ENCODE assay signal across 8 cellular contexts in genomic region chr12:92030618-92031017, GRCh38.
DNase-seq lines count a peak whose midpoint lies in the region; ATAC-seq and TF ChIP-seq lines count a peak whose summit lies in the region.

No MANE protein-coding gene starts in this region.

- dilution Hi-C loops in IMR-90 (cut with HindIII; ENCODE audit: low sequenced_read_pairs, unreplicated experiment), result no loop called here

- H3K79me1 ChIP-seq in IMR-90 (ENCODE audit: low read depth in 1 of 2, low read length in 2 of 2), result no peaks in the 10 kb centered on the region; a peak in 1 of 4 replicates

- no peaks in the 10 kb centered on the region for H3K36me3 ChIP-seq in BLaER1 treated with 17β-estradiol and CSF1 and Interleukin-3, amounts not matched to agents 10 nM and 100 nM
- H3K36me3 ChIP-seq in IMR-90 (ENCODE audit: control insufficient read depth, insufficient read depth, low read length), result no peaks in the 10 kb centered on the region
- no peaks in the 10 kb centered on the region for H3K36me3 ChIP-seq in thoracic aorta

- no peak overlapping the region for H3K4me3 ChIP-seq in BLaER1 treated with 17β-estradiol and CSF1 and Interleukin-3, amounts not matched to agents 10 nM and 100 nM
- H3K4me3 ChIP-seq in IMR-90 (ENCODE audit: insufficient read depth, low read depth, low read length) (no peak overlapping the region), thoracic aorta (no peak overlapping the region)

- H3K9ac ChIP-seq in BLaER1 treated with 17β-estradiol and CSF1 and Interleukin-3, amounts not matched to agents 10 nM and 100 nM, result no peak overlapping the region
- no peak overlapping the region for H3K9ac ChIP-seq in IMR-90 (ENCODE audit: low read depth, low read length)

- H4K20me1 ChIP-seq in BLaER1 treated with 17β-estradiol and CSF1 and Interleukin-3, amounts not matched to agents 10 nM and 100 nM, result no peaks in the 10 kb centered on the region
- no peaks in the 10 kb centered on the region for H4K20me1 ChIP-seq in IMR-90 (ENCODE audit: insufficient read depth, low read length)

- peaks cover 0 to 8% (median 0%) of the 10 kb centered on the region in 11 experiments; a peak in 5 of 22 replicates for H3K9me3 ChIP-seq in BLaER1 treated with 17β-estradiol and CSF1 and Interleukin-3, amounts not matched to agents 10 nM and 100 nM (replicated peaks in 1 of 11)
- H3K9me3 ChIP-seq in IMR-90 (ENCODE audit: control insufficient read depth, insufficient read depth, low read length), result no peaks in the 10 kb centered on the region
- no peaks in the 10 kb centered on the region for H3K9me3 ChIP-seq in thoracic aorta

- no TSS peak for BruUV-seq in IMR-90 (replicated peaks; lab: Mats Ljungman, UMichigan)

- no peak overlapping the region for H4K8ac ChIP-seq in IMR-90 (ENCODE audit: low read depth in 2 of 2, low read length in 2 of 2)

- no peak for TF ChIP-seq RAD21 in IMR-90 (IDR thresholded peaks at IDR 0.05; ENCODE audit: low read length)

- no peak overlapping the region for H4K5ac ChIP-seq in IMR-90 (ENCODE audit: low read depth, low read length)

- no peak overlapping the region for H2BK20ac ChIP-seq in IMR-90 (ENCODE audit: low read depth, low read length)

- no peak overlapping the region for H3K18ac ChIP-seq in IMR-90 (ENCODE audit: low read depth, low read length)

- peak overlapping the region in 10 of 11 experiments; percentile 1 to 63 (median 40); a peak in 19 of 22 replicates for H3K4me2 ChIP-seq in BLaER1 treated with 17β-estradiol and CSF1 and Interleukin-3, amounts not matched to agents 10 nM and 100 nM
- no peak overlapping the region for H3K4me2 ChIP-seq in IMR-90 (ENCODE audit: low read depth, low read length)

- TF ChIP-seq CTCF in IMR-90 (conservative IDR thresholded peaks at IDR 0.05; ENCODE audit: low read depth, low read length) (no peak), thoracic aorta (IDR thresholded peaks at IDR 0.05) (no peak)

- ATAC-seq in GM19463 (IDR thresholded peaks at IDR 0.05; ENCODE audit: unreplicated experiment) (peak; percentile 50), IMR-90 (ENCODE audit: low read depth) (no peak), left lobe of liver (peak; percentile 58), thoracic aorta (ENCODE audit: insufficient number of reproducible peaks, low FRiP score, low read depth) (no peak)

- peaks cover 3% of the 10 kb centered on the region; the same call in 1 of the 2 replicates for H3K9me1 ChIP-seq in IMR-90 (ENCODE audit: insufficient read depth, low read length)

- DNase-seq in IMR-90 (peak; percentile 24), left lobe of liver (ENCODE audit: low spot score) (no peak), thoracic aorta (ENCODE audit: low spot score) (no peak), NCI-H2196 treated with DMSO at 0.1 percent for 48 hours (lab: John Stamatoyannopoulos, UW; ENCODE audit: unreplicated experiment) (no peak), DMS 273 treated with DMSO at 0.1 percent for 48 hours (lab: John Stamatoyannopoulos, UW) (no peak)
- peak; percentile 21 for DNase-seq in activated naive CD4-positive, alpha-beta T cell treated with anti-CD3 and anti-CD28 coated beads, Interleukin-2, amount 50 U/mL, for 16 hours

- CTCF ChIA-PET in IMR-90 (lab: Yijun Ruan, JAX), result no interaction called here

- H3K56ac ChIP-seq in IMR-90 (ENCODE audit: extremely low read depth, insufficient read depth, low read length), result no peak overlapping the region

- H3K14ac ChIP-seq in IMR-90 (replicated peaks; ENCODE audit: low read depth, low read length), result no peak overlapping the region

- no peak overlapping the region for H2AK9ac ChIP-seq in IMR-90 (replicated peaks; ENCODE audit: low read depth, low read length, poor library complexity)

- in situ Hi-C loops in IMR-90 (cut with MboI; ENCODE audit: low sequenced_read_pairs), result no loop called here

- no peak overlapping the region for H4K91ac ChIP-seq in IMR-90 (ENCODE audit: insufficient read depth, low read depth, low read length)

- POLR2A ChIA-PET in IMR-90 (lab: Charles Lee; ENCODE audit: unreplicated experiment), result no interaction called here

- H2AK5ac ChIP-seq in IMR-90 (ENCODE audit: low read depth, low read length), result no peak overlapping the region

- 0 out of 3 replicates have a peak overlapping the region, but pooled peaks have one; percentile 1 for H2BK15ac ChIP-seq in IMR-90 (ENCODE audit: low read depth, low read length)

- intact Hi-C loops in IMR-90 (cut with micrococcal nuclease), result no loop called here

- no peaks in the 10 kb centered on the region for H3K27me3 ChIP-seq in BLaER1 treated with 17β-estradiol and CSF1 and Interleukin-3, amounts not matched to agents 10 nM and 100 nM
- H3K27me3 ChIP-seq in IMR-90 (ENCODE audit: control insufficient read depth, insufficient read depth, low read length) (no peaks in the 10 kb centered on the region), thoracic aorta (replicated peaks; ENCODE audit: insufficient read depth) (no peaks in the 10 kb centered on the region)

- peak overlapping the region; percentile 1; the same call in 1 of the 2 replicates for H2BK120ac ChIP-seq in IMR-90 (ENCODE audit: low read depth, low read length)

- H3K4me1 ChIP-seq in BLaER1 treated with 17β-estradiol and CSF1 and Interleukin-3, amounts not matched to agents 10 nM and 100 nM, result peaks cover 12 to 64% (median 41%) of the 10 kb centered on the region in 10 experiments
- H3K4me1 ChIP-seq in IMR-90 (ENCODE audit: control insufficient read depth, insufficient read depth, low read length) (peaks cover 2% of the 10 kb centered on the region; the same call in 1 of the 2 replicates), thoracic aorta (ENCODE audit: control insufficient read depth in 1 of 2, low read depth in 2 of 2) (peaks cover 28 to 74% of the 10 kb centered on the region in 2 donors)

- TF ChIP-seq POLR2A in IMR-90 (IDR thresholded peaks at IDR 0.05; ENCODE audit: low read depth, low read length), result no peak

- no CpG with 5 or more reads among the region's 3 CpGs for WGBS in IMR-90 (ENCODE audit: extremely low coverage in 2 of 2, insufficient read length in 1 of 2), 2 experiments

- H3K4ac ChIP-seq in IMR-90 (ENCODE audit: low read depth, low read length), result no peak overlapping the region

- no peak overlapping the region for H2BK5ac ChIP-seq in IMR-90 (ENCODE audit: low read depth, low read length, poor library complexity, severe bottlenecking)

- no peak overlapping the region for H2AFZ ChIP-seq in IMR-90 (replicated peaks; ENCODE audit: low read length, poor library complexity)

- H3K27ac ChIP-seq in BLaER1 treated with 17β-estradiol and CSF1 and Interleukin-3, amounts not matched to agents 10 nM and 100 nM, result no peak overlapping the region
- H3K27ac ChIP-seq in IMR-90 (ENCODE audit: insufficient read depth, low read length) (no peak overlapping the region), thoracic aorta (peak overlapping the region; percentile 36 to 43)

- no peak overlapping the region for H3K23ac ChIP-seq in IMR-90 (ENCODE audit: low read depth, low read length)

TF ChIP-seq in IMR-90, 13 proteins besides CTCF, POLR2A, EP300 and RAD21:
- TF ChIP-seq CEBPB (IDR thresholded peaks at IDR 0.05; ENCODE audit: low read depth, low read length) (no peak), RCOR1 (IDR thresholded peaks at IDR 0.05; ENCODE audit: insufficient replicate concordance, low read length) (no peak), FOS (IDR thresholded peaks at IDR 0.05; ENCODE audit: low read depth, low read length) (no peak), USF2 (IDR thresholded peaks at IDR 0.05; ENCODE audit: low read depth, low read length) (no peak), SMC3 (IDR thresholded peaks at IDR 0.05; ENCODE audit: low read depth, low read length) (no peak), MAZ (IDR thresholded peaks at IDR 0.05; ENCODE audit: borderline replicate concordance, low read depth, low read length) (no peak), NFE2L2 (IDR thresholded peaks at IDR 0.05; ENCODE audit: low read depth, low read length) (no peak), RFX5 (IDR thresholded peaks at IDR 0.05; ENCODE audit: low read depth, low read length) (no peak), CHD1 (IDR thresholded peaks at IDR 0.05; ENCODE audit: low read depth, low read length) (no peak), MXI1 (IDR thresholded peaks at IDR 0.05; ENCODE audit: borderline replicate concordance, low read depth, low read length) (no peak), BHLHE40 (IDR thresholded peaks at IDR 0.05; ENCODE audit: low read depth, low read length) (no peak), MAFK (IDR thresholded peaks at IDR 0.05; ENCODE audit: low read depth, low read length) (no peak)

Comparison
In these comparisons a context has a peak if more than half of its experiments do, and no peak if none do; other contexts are left out.
1. H3K27ac ChIP-seq: peak in thoracic aorta (2 of 2); none in BLaER1 treated with 17β-estradiol and CSF1 and Interleukin-3, amounts not matched to agents 10 nM and 100 nM (0 of 11) and IMR-90 (single experiment).
2. ATAC-seq: peak in GM19463 (single experiment) and left lobe of liver (single experiment); none in IMR-90 (single experiment) and thoracic aorta (single experiment).
3. DNase-seq: peak in IMR-90 (single experiment) and activated naive CD4-positive, alpha-beta T cell treated with anti-CD3 and anti-CD28 coated beads, Interleukin-2, amount 50 U/mL, for 16 hours (single experiment); none in left lobe of liver (single experiment), thoracic aorta (single experiment), NCI-H2196 treated with DMSO at 0.1 percent for 48 hours (single experiment) and DMS 273 treated with DMSO at 0.1 percent for 48 hours (single experiment).